19 cellular contexts compared by ENCODE assay signal in the genomic region with DNA sequence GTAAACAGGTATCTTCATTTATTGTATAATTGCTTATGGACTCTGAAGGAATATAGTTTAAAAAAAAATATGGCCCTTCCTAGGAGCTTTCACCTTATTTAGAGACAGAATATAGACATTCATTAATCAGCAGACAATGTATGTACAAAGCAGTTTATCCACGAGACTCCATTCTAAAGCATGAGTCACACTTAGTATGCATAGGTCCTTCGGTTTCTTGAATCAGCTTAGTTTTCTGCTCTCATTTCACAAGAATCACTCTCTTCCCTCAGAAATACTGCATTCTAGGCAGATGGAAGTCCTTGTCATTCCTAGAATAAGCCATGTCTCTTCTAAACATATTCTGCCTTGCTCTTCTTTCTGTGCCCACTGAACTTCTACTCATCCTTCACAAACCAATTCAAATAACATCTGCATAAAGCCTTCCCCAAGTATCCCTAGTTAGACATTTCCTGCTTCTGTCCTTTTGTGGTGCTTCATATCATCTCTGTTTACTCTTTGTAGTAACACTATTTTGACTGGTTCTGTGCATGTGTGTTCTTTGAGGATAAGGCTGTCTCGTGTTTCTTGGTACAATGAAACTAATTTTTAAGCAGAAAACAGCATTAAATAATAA.
DNase-seq lines count a peak whose midpoint lies in the region; ATAC-seq, FAIRE-seq and TF ChIP-seq lines count a peak whose summit lies in the region.
"Had no signal": no experiment of that assay in that cellular context is flagged by ENCODE, and none has a peak within 500 bp of the region (broad histone marks: within the 10 kb centered on the region; RNA-seq: fewer than 3 reads in every experiment).

No MANE protein-coding gene starts in this region.

- peaks cover 51% of the 10 kb centered on the region for H3K4me1 Mint-ChIP-seq in HFFc6 (ENCODE audit: low read depth)
- H3K4me1 Mint-ChIP-seq in astrocyte (ENCODE audit: low read depth, unreplicated experiment), result peaks cover 14% of the 10 kb centered on the region
- peaks cover 10% of the 10 kb centered on the region for H3K4me1 Mint-ChIP-seq in WTC11
- H3K4me1 Mint-ChIP-seq: activated CD4-positive, alpha-beta T cell treated with anti-CD3 and anti-CD28 coated beads, Interleukin-2, amount 10 ng/mL, durations not matched to agents 24 days and 14 days had no signal

- no peaks in the 10 kb centered on the region for H3K79me2 ChIP-seq in astrocyte (ENCODE audit: insufficient read depth, low read length)

- DNase-seq in AG04449 (ENCODE audit: low read depth, low spot score), result peak; percentile 26
- DNase-seq in HFFc6, result peak; percentile 40
- peak; percentile 31 for DNase-seq in astrocyte (ENCODE audit: low read depth)
- peak; percentile 30 to 63 for DNase-seq in foreskin keratinocyte
- no peak for DNase-seq in WTC11 (ENCODE audit: low spot score)
- no peak for DNase-seq in activated CD4-positive, alpha-beta T cell treated with anti-CD3 and anti-CD28 coated beads, Interleukin-2, amount 50 U/mL, for 48 hours
- DNase-seq in omental fat pad (ENCODE audit: low spot score), result no peak
- DNase-seq: activated CD4-positive, alpha-beta T cell treated with anti-CD3 and anti-CD28 coated beads, Interleukin-2, amount 10 ng/mL, durations not matched to agents 24 days and 14 days; adrenal gland; AML-193; islet precursor cell; midbrain; NCI-H1694 treated with DMSO at 0.1 percent for 48 hours; occipital lobe; spleen; stomach had no signal

- H3K4me2 ChIP-seq in astrocyte (ENCODE audit: low read length), result peak overlapping the region; percentile 42

- H3K4me3 Mint-ChIP-seq in HFFc6, result peak overlapping the region; percentile 58
- no peak overlapping the region for H3K4me3 Mint-ChIP-seq in astrocyte (ENCODE audit: unreplicated experiment)
- H3K4me3 Mint-ChIP-seq in WTC11, result no peak overlapping the region
- H3K4me3 Mint-ChIP-seq: activated CD4-positive, alpha-beta T cell treated with anti-CD3 and anti-CD28 coated beads, Interleukin-2, amount 10 ng/mL, durations not matched to agents 24 days and 14 days had no signal

- peak overlapping the region; percentile 8 for H3K9ac ChIP-seq in astrocyte (ENCODE audit: low read length)

- FAIRE-seq in astrocyte (lab: Jason Lieb, UNC), result peak; percentile 50

- CTCF ChIA-PET in AG04449 (lab: Yijun Ruan, JAX), result no interaction called here
- CTCF ChIA-PET in WTC11 (lab: Charles Lee), result no interaction called here

- ATAC-seq in foreskin keratinocyte, result peak; percentile 92
- ATAC-seq in WTC11, result no peak
- no peak for ATAC-seq in GM21576 (IDR thresholded peaks at IDR 0.05; ENCODE audit: unreplicated experiment)
- no peak for ATAC-seq in omental fat pad (ENCODE audit: low FRiP score)

- H3K36me3 ChIP-seq in astrocyte (ENCODE audit: insufficient read depth, low read length), result no peaks in the 10 kb centered on the region
- H3K36me3 ChIP-seq: HAP-1 had no signal

- H3K4me1 ChIP-seq in astrocyte (ENCODE audit: insufficient read depth, low read length) (peaks cover 4% of the 10 kb centered on the region), foreskin keratinocyte (no peaks in the 10 kb centered on the region)
- H3K4me1 ChIP-seq: spleen, stomach had no signal

- no peaks in the 10 kb centered on the region for H4K20me1 ChIP-seq in astrocyte (ENCODE audit: insufficient read depth, low read length)

- no peaks in the 10 kb centered on the region for H3K9me3 ChIP-seq in astrocyte (ENCODE audit: insufficient read depth, low read depth, low read length)
- H3K9me3 ChIP-seq: adrenal gland, HAP-1, spleen, stomach had no signal

- H2AFZ ChIP-seq in astrocyte (ENCODE audit: low read depth, low read length), result no peak overlapping the region

- H3K4me3 ChIP-seq in AG04449 (ENCODE audit: low read depth, low read length) (no peak overlapping the region), astrocyte (ENCODE audit: insufficient read depth, low read depth, low read length) (no peak overlapping the region)
- H3K4me3 ChIP-seq: adrenal gland, HAP-1, spleen, stomach had no signal

- H3K36me3 Mint-ChIP-seq in HFFc6 (ENCODE audit: low read depth) (peaks cover 8% of the 10 kb centered on the region; the same call in 1 of the 2 replicates), astrocyte (ENCODE audit: low read depth, unreplicated experiment) (peaks cover 10% of the 10 kb centered on the region), WTC11 (no peaks in the 10 kb centered on the region)

- H3K27ac ChIP-seq in astrocyte (ENCODE audit: low read depth, low read length) (no peak overlapping the region), foreskin keratinocyte (no peak overlapping the region)
- H3K27ac ChIP-seq: adrenal gland, HL-60, spleen, stomach had no signal

- H3K9me3 Mint-ChIP-seq in HFFc6 (no peaks in the 10 kb centered on the region), astrocyte (ENCODE audit: unreplicated experiment) (no peaks in the 10 kb centered on the region), WTC11 (no peaks in the 10 kb centered on the region)
- H3K9me3 Mint-ChIP-seq: activated CD4-positive, alpha-beta T cell treated with anti-CD3 and anti-CD28 coated beads, Interleukin-2, amount 10 ng/mL, durations not matched to agents 24 days and 14 days had no signal

- TF ChIP-seq CTCF in AG04449 (IDR thresholded peaks at IDR 0.05; ENCODE audit: insufficient read depth, low read length, missing control alignments) (no peak), HFFc6 (IDR thresholded peaks at IDR 0.05) (no peak), astrocyte (IDR thresholded peaks at IDR 0.05; ENCODE audit: insufficient read depth, low read depth, low read length) (no peak), foreskin keratinocyte (conservative IDR thresholded peaks at IDR 0.05) (no peak), WTC11 (IDR thresholded peaks at IDR 0.05) (no peak), omental fat pad (IDR thresholded peaks at IDR 0.05) (no peak)

- H3K27ac Mint-ChIP-seq in HFFc6, result peak overlapping the region; percentile 71
- peak overlapping the region; percentile 14 for H3K27ac Mint-ChIP-seq in astrocyte (ENCODE audit: unreplicated experiment)
- no peak overlapping the region for H3K27ac Mint-ChIP-seq in WTC11
- H3K27ac Mint-ChIP-seq: activated CD4-positive, alpha-beta T cell treated with anti-CD3 and anti-CD28 coated beads, Interleukin-2, amount 10 ng/mL, durations not matched to agents 24 days and 14 days had no signal

- H3K27me3 Mint-ChIP-seq in HFFc6 (ENCODE audit: insufficient read depth) (no peaks in the 10 kb centered on the region), astrocyte (ENCODE audit: low read depth, unreplicated experiment) (no peaks in the 10 kb centered on the region), WTC11 (ENCODE audit: low read depth) (no peaks in the 10 kb centered on the region)
- H3K27me3 Mint-ChIP-seq: activated CD4-positive, alpha-beta T cell treated with anti-CD3 and anti-CD28 coated beads, Interleukin-2, amount 10 ng/mL, durations not matched to agents 24 days and 14 days had no signal

- POLR2A ChIA-PET in AG04449 (lab: Yijun Ruan, JAX) (no interaction called here), WTC11 (lab: Charles Lee) (no interaction called here)

- no peaks in the 10 kb centered on the region for H3K27me3 ChIP-seq in astrocyte (ENCODE audit: insufficient read depth, low read length)
- no peaks in the 10 kb centered on the region for H3K27me3 ChIP-seq in foreskin keratinocyte
- H3K27me3 ChIP-seq: adrenal gland, spleen, stomach had no signal

TF ChIP-seq in WTC11, 78 proteins besides CTCF, POLR2A, EP300 and RAD21 (continues in another document):
- TF ChIP-seq NFE2L1 (CRISPR knock-in tag; IDR thresholded peaks at IDR 0.05) (no peak), EMX1 (CRISPR knock-in tag; IDR thresholded peaks at IDR 0.05) (no peak), ELF4 (CRISPR knock-in tag; IDR thresholded peaks at IDR 0.05; ENCODE audit: low read depth) (no peak), ZBTB43 (CRISPR knock-in tag; IDR thresholded peaks at IDR 0.05) (no peak), GRHL2 (CRISPR knock-in tag; IDR thresholded peaks at IDR 0.05; ENCODE audit: insufficient replicate concordance, severe bottlenecking) (no peak), ZNF423 (CRISPR knock-in tag; IDR thresholded peaks at IDR 0.05) (no peak), MXD4 (CRISPR knock-in tag; IDR thresholded peaks at IDR 0.05; ENCODE audit: borderline replicate concordance) (no peak)
- TF ChIP-seq, protein P1, sequence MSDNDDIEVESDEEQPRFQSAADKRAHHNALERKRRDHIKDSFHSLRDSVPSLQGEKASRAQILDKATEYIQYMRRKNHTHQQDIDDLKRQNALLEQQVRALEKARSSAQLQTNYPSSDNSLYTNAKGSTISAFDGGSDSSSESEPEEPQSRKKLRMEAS (CRISPR knock-in tag; IDR thresholded peaks at IDR 0.05), result no peak

Comparison
In these comparisons a context has a peak if more than half of its experiments do, and no peak if none do; other contexts are left out.
1. DNase-seq: peak in AG04449 (single experiment), HFFc6 (single experiment), astrocyte (single experiment) and foreskin keratinocyte (2 of 2); none in WTC11 (single experiment), activated CD4-positive, alpha-beta T cell treated with anti-CD3 and anti-CD28 coated beads, Interleukin-2, amount 50 U/mL, for 48 hours (0 of 2) and omental fat pad (single experiment).